Comparison of ENCODE assay signal across 30 cellular contexts in genomic region chr2:202519453-202519852, GRCh38.
"Had no signal": no experiment of that assay in that cellular context is flagged by ENCODE, and none has a peak within 500 bp of the region (broad histone marks: within the 10 kb centered on the region; RNA-seq: fewer than 3 reads in every experiment).

No MANE protein-coding gene starts in this region.

- DNase-seq: activated CD4-positive, alpha-beta memory T cell treated with anti-CD3 and anti-CD28 coated beads for 36 hours; activated CD4-positive, alpha-beta T cell treated with anti-CD3 and anti-CD28 coated beads for 36 hours; activated CD4-positive, alpha-beta T cell treated with anti-CD3 and anti-CD28 coated beads, Interleukin-2, amount 10 ng/mL, durations not matched to agents 24 days and 14 days; activated CD4-positive, CD25-positive, alpha-beta regulatory T cell; activated CD4-positive, CD25-positive, alpha-beta regulatory T cell treated with anti-CD3 and anti-CD28 coated beads, Interleukin-2, amount 50 U/mL, for 72 hours; activated CD8-positive, alpha-beta memory T cell treated with anti-CD3 and anti-CD28 coated beads, Interleukin-2, amount 10 ng/mL, durations not matched to agents 7 days and 5 days; activated CD8-positive, alpha-beta memory T cell treated with anti-CD3 and anti-CD28 coated beads, Interleukin-2, amount 50 U/mL, for 4 hours; activated CD8-positive, alpha-beta T cell treated with anti-CD3 and anti-CD28 coated beads, Interleukin-2, amount 10 ng/mL, durations not matched to agents 7 days and 5 days; activated effector memory CD4-positive, alpha-beta T cell treated with anti-CD3 and anti-CD28 coated beads, Interleukin-2, amount 50 U/mL, for 16 hours; activated naive CD4-positive, alpha-beta T cell treated with anti-CD3 and anti-CD28 coated beads for 36 hours; activated naive CD8-positive, alpha-beta T cell treated with anti-CD3 and anti-CD28 coated beads for 36 hours; activated naive CD8-positive, alpha-beta T cell treated with anti-CD3 and anti-CD28 coated beads, Interleukin-2, amount 50 U/mL, for 24 hours; activated T-cell treated with anti-CD3 and anti-CD28 coated beads, Interleukin-2, amount 50 U/mL, for 1 hour; activated T-cell treated with anti-CD3 and anti-CD28 coated beads, Interleukin-2, amount 50 U/mL, for 48 hours; adrenal gland; amygdala; aorta; body of pancreas; caudate nucleus; colonic mucosa; effector CD8-positive, alpha-beta T cell; foreskin fibroblast; gastrocnemius medialis; heart right ventricle; T-cell; T1000 had no signal

- FAIRE-seq: endometrium, endothelial cell of umbilical vein had no signal

- H3K27ac ChIP-seq: adrenal gland, body of pancreas, colonic mucosa, epithelial cell of prostate, gastrocnemius medialis, heart right ventricle had no signal

- H3K27me3 ChIP-seq: adrenal gland, body of pancreas, colonic mucosa, gastrocnemius medialis, heart right ventricle had no signal

- H3K36me3 ChIP-seq: colonic mucosa had no signal

- H3K4me3 ChIP-seq: adrenal gland, body of pancreas, colonic mucosa, gastrocnemius medialis, heart right ventricle had no signal

- H3K9me3 ChIP-seq: adrenal gland, body of pancreas, colonic mucosa, gastrocnemius medialis, heart right ventricle had no signal

- H3K4me1 ChIP-seq: adrenal gland, body of pancreas, colonic mucosa, gastrocnemius medialis, heart right ventricle had no signal

- ATAC-seq: activated CD4-positive, alpha-beta T cell treated with anti-CD3 and anti-CD28 coated beads for 36 hours; activated CD8-positive, alpha-beta memory T cell treated with anti-CD3 and anti-CD28 coated beads, Interleukin-2, amount 10 ng/mL, durations not matched to agents 7 days and 5 days; activated CD8-positive, alpha-beta T cell treated with anti-CD3 and anti-CD28 coated beads, Interleukin-2, amount 10 ng/mL, durations not matched to agents 7 days and 5 days; activated naive CD8-positive, alpha-beta T cell treated with anti-CD3 and anti-CD28 coated beads, Interleukin-2, amount 50 U/mL, for 24 hours; body of pancreas; esophagus mucosa; gastrocnemius medialis; heart right ventricle; T-cell had no signal
